Comparison of ENCODE assay signal across 13 cellular contexts in the genomic region with DNA sequence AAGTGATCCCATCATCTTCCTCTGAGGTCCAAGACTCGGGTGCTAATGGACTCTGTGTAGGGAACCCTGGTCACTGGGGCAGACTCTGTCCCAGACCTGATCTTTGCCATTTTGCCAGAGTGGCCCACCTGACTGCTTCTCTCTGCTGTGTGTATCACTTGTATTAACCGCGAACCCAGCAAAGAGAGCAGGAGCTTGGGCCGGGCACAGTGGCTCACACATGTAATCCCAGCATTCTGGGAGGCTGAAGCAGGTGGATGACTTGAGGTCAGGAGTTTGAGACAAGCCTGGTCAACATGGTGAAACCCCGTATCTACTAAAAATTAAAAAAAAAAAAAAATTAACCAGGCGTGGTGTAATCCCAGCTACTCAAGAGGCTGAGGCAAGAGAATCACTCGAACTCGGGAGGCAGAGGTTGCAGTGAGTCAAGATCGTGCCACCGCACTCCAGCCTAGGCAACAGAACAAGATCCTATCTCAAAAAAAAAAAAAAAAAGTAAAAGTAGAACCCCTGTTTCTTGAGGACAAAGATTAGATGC. TPM values are rescaled to one million over a fixed set of nuclear protein-coding genes. Genes with fewer than 3 reads are reported as not detected.
DNase-seq lines count a peak whose midpoint lies in the region; ATAC-seq and TF ChIP-seq lines count a peak whose summit lies in the region.
"Had no signal": no experiment of that assay in that cellular context is flagged by ENCODE, and none has a peak within 500 bp of the region (broad histone marks: within the 10 kb centered on the region; RNA-seq: fewer than 3 reads in every experiment).

No MANE protein-coding gene starts in this region.

- H2AFZ ChIP-seq in ACC112 (ENCODE audit: low read length, unreplicated experiment): no peak overlapping the region

- peaks cover 58% of the 10 kb centered on the region for H3K4me1 ChIP-seq in ACC112 (ENCODE audit: control insufficient read depth, insufficient read depth, low read length, unreplicated experiment)
- H3K4me1 ChIP-seq: HAP-1, prostate gland had no signal

- intact Hi-C loops in cardiac septum (cut with DNase I) (no loop called here), left ventricle myocardium superior (cut with micrococcal nuclease) (no loop called here)

- no peak for ATAC-seq in GM18519 (IDR thresholded peaks at IDR 0.05; ENCODE audit: low FRiP score, unreplicated experiment)
- no peak for ATAC-seq in left ventricle myocardium superior
- ATAC-seq: left lobe of liver had no signal

- H3K79me2 ChIP-seq in ACC112 (ENCODE audit: control insufficient read depth, insufficient read depth, low read length, unreplicated experiment): no peaks in the 10 kb centered on the region

- DNase-seq in SIG-M5 treated with dmso at 0.1 percent for 504 hours (lab: John Stamatoyannopoulos, UW; ENCODE audit: unreplicated experiment) (peak; percentile 18), erythroblast (lab: John Stamatoyannopoulos, UW) (peak; percentile 45 to 51), cardiac septum (ENCODE audit: low spot score) (no peak), left ventricle myocardium superior (no peak)
- DNase-seq in activated effector memory CD4-positive, alpha-beta T cell treated with Interleukin-2 at 50 U/mL for 16 hours: no peak
- DNase-seq: central memory CD4-positive, alpha-beta T cell had no signal

- H3K27ac ChIP-seq in ACC112 (ENCODE audit: low read depth, low read length): peak overlapping the region; percentile 35
- H3K27ac ChIP-seq: prostate gland, RWPE1 had no signal

- no peaks in the 10 kb centered on the region for H3K27me3 ChIP-seq in ACC112 (ENCODE audit: insufficient read depth, low read length)

- H3K36me3 ChIP-seq in ACC112 (ENCODE audit: insufficient read depth, low read length): no peaks in the 10 kb centered on the region
- H3K36me3 ChIP-seq: HAP-1, prostate gland had no signal

- TF ChIP-seq POLR2A in erythroblast (IDR thresholded peaks at IDR 0.05; ENCODE audit: low read length): peak; percentile 18

- H3K4me3 ChIP-seq in ACC112 (ENCODE audit: low read depth, low read length): no peak overlapping the region
- H3K4me3 ChIP-seq in GM08714 (ENCODE audit: low read length): peak overlapping the region; percentile 2; the same call in 1 of the 2 replicates
- H3K4me3 ChIP-seq: HAP-1, prostate gland had no signal

RNA-seq across cellular contexts. Expression of a gene that starts 32.9 kb away (rescaled TPM):
- total RNA-seq in cardiac septum (2.5 TPM), left ventricle myocardium superior (0.55 TPM)

RNA-seq across cellular contexts. Expression of a gene that starts 33.4 kb away (rescaled TPM):
- total RNA-seq in cardiac septum (1.5 TPM), left ventricle myocardium superior (1.3 TPM)

Comparison
In these comparisons a context has a peak if more than half of its experiments do, and no peak if none do; other contexts are left out.
1. DNase-seq: peak in SIG-M5 treated with dmso at 0.1 percent for 504 hours (single experiment) and erythroblast (2 of 2); none in cardiac septum (single experiment), activated effector memory CD4-positive, alpha-beta T cell treated with Interleukin-2 at 50 U/mL for 16 hours (single experiment) and left ventricle myocardium superior (single experiment).